ENCODE assay signal across 2 cellular contexts in genomic region chr12:121233628-121234020, GRCh38.
TF ChIP-seq lines count a peak whose summit lies in the region.

No MANE protein-coding gene starts in this region.

TF ChIP-seq in HepG2, 621 proteins besides CTCF, POLR2A, EP300 and RAD21:
- TF ChIP-seq ZNF431 (CRISPR knock-in tag; IDR thresholded peaks at IDR 0.05; ENCODE audit: borderline replicate concordance, low read depth) (no peak), ZNF274 (CRISPR knock-in tag; IDR thresholded peaks at IDR 0.05) (no peak), THYN1 (CRISPR knock-in tag; IDR thresholded peaks at IDR 0.05; ENCODE audit: borderline replicate concordance, low read depth) (no peak), NFRKB (IDR thresholded peaks at IDR 0.05) (no peak), WIZ (CRISPR knock-in tag; IDR thresholded peaks at IDR 0.05) (no peak), PRDM15 (CRISPR knock-in tag; IDR thresholded peaks at IDR 0.05) (no peak), ZNF687 (CRISPR knock-in tag; IDR thresholded peaks at IDR 0.05) (0 out of 2 replicates have a peak, but pooled peaks have one; percentile 14), ZNF546 (CRISPR knock-in tag; conservative IDR thresholded peaks at IDR 0.05) (no peak)

TF ChIP-seq in WTC11, 78 proteins besides CTCF, POLR2A, EP300 and RAD21:
- TF ChIP-seq MLX (CRISPR knock-in tag; IDR thresholded peaks at IDR 0.05) (no peak), USF1 (CRISPR knock-in tag; IDR thresholded peaks at IDR 0.05) (no peak), ATF1 (CRISPR knock-in tag; IDR thresholded peaks at IDR 0.05) (no peak), NR2C2 (CRISPR knock-in tag; IDR thresholded peaks at IDR 0.05) (no peak), AFF4 (CRISPR knock-in tag; IDR thresholded peaks at IDR 0.05; ENCODE audit: borderline replicate concordance) (no peak), ARID4B (CRISPR knock-in tag; IDR thresholded peaks at IDR 0.05; ENCODE audit: borderline replicate concordance) (no peak), IRF2 (CRISPR knock-in tag; IDR thresholded peaks at IDR 0.05; ENCODE audit: borderline replicate concordance, low read depth) (no peak), SMAD4 (CRISPR knock-in tag; IDR thresholded peaks at IDR 0.05) (no peak), CBFB (CRISPR knock-in tag; IDR thresholded peaks at IDR 0.05; ENCODE audit: low read depth) (no peak), SOX15 (CRISPR knock-in tag; IDR thresholded peaks at IDR 0.05) (no peak), NFYB (CRISPR knock-in tag; conservative IDR thresholded peaks at IDR 0.05; ENCODE audit: low read depth) (no peak)
